ENCODE assay signal across 17 cellular contexts in the genomic region with DNA sequence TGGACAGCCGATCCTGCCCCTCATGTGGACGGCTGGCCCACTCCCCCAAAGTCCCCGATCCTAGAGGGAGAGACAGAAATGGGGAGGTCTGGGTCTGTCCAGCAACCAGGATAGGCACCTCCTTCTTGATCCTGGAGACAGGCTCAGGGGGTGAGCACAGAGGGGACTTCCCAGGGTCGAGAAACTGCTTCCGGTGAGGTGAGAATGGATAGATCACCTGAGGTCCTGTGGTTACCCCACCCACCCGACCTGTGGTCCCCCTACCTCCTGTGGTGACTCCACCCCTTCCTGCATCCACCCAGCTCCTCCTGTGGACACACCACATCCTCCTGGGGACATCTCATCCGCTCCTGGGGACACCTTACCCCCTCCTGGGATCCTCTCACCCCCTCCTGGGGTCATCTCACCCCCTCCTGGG. TPM values are rescaled to one million over a fixed set of nuclear protein-coding genes. Genes with fewer than 3 reads are reported as not detected.
DNase-seq lines count a peak whose midpoint lies in the region; ATAC-seq and TF ChIP-seq lines count a peak whose summit lies in the region.
"Had no signal": no experiment of that assay in that cellular context is flagged by ENCODE, and none has a peak within 500 bp of the region (broad histone marks: within the 10 kb centered on the region; RNA-seq: fewer than 3 reads in every experiment).

No MANE protein-coding gene starts in this region.

- CTCF ChIA-PET in CD4-positive, alpha-beta memory T cell (lab: Charles Lee; ENCODE audit: partially characterized antibody), result interaction anchor here (0.9 to 7.1 kb wide), 8 partner anchors 10 to 167 kb away, joined by 3 to 153 read pairs (median 27); a partner anchor contains a TSS

- peaks cover 46 to 87% (median 68%) of the 10 kb centered on the region in 4 donors for H3K4me1 Mint-ChIP-seq in CD4-positive, alpha-beta memory T cell
- peaks cover 85% of the 10 kb centered on the region for H3K4me1 Mint-ChIP-seq in activated T-helper 1 cell treated with anti-CD3 and anti-CD28 coated beads, Interleukin-12 subunit alpha, Interleukin-12 subunit beta, Interleukin-2, Interleukin-4 antibody, amounts not matched to agents 30 ng/mL and 10 ng/mL and 1 ng/mL, durations not matched to agents 14 hours and 24 hours and 36 hours (ENCODE audit: low read depth)

- H3K27me3 Mint-ChIP-seq in CD4-positive, alpha-beta memory T cell, result no peaks in the 10 kb centered on the region
- H3K27me3 Mint-ChIP-seq in activated T-helper 1 cell treated with anti-CD3 and anti-CD28 coated beads, Interleukin-12 subunit alpha, Interleukin-12 subunit beta, Interleukin-2, Interleukin-4 antibody, amounts not matched to agents 30 ng/mL and 10 ng/mL and 1 ng/mL, durations not matched to agents 14 hours and 24 hours and 36 hours (ENCODE audit: insufficient read depth), result peaks cover 9% of the 10 kb centered on the region

- H3K27me3 ChIP-seq in CD4-positive, alpha-beta memory T cell (ENCODE audit: insufficient read depth, low read length), result no peaks in the 10 kb centered on the region

- H3K4me3 Mint-ChIP-seq in CD4-positive, alpha-beta memory T cell, result peak overlapping the region in 7 of 8 donors; percentile 47 to 87 (median 71)
- H3K4me3 Mint-ChIP-seq in activated T-helper 1 cell treated with anti-CD3 and anti-CD28 coated beads, Interleukin-12 subunit alpha, Interleukin-12 subunit beta, Interleukin-2, Interleukin-4 antibody, amounts not matched to agents 30 ng/mL and 10 ng/mL and 1 ng/mL, durations not matched to agents 14 hours and 24 hours and 36 hours, result no peak overlapping the region
- H3K4me3 Mint-ChIP-seq: natural killer cell treated with Interleukin-12 subunit alpha and Interleukin-12 subunit beta and Interleukin-15 and Interleukin-18, amount 100 ng/mL, for 72 hours had no signal

- POLR2A ChIA-PET in CD4-positive, alpha-beta memory T cell (lab: Charles Lee; ENCODE audit: partially characterized antibody), result interaction anchor here (0.8 to 5.3 kb wide), 12 partner anchors 10 to 143 kb away, joined by 3 to 47 read pairs (median 10); a partner anchor contains a TSS

- peak overlapping the region; percentile 53 for H3K27ac ChIP-seq in CD4-positive, alpha-beta memory T cell (ENCODE audit: low read depth, low read length)
- H3K27ac ChIP-seq: PC-9, SK-N-MC had no signal

- no peaks in the 10 kb centered on the region for H3K9me3 ChIP-seq in CD4-positive, alpha-beta memory T cell (ENCODE audit: control insufficient read depth in 1 of 2, low read length in 2 of 2)
- H3K9me3 ChIP-seq in mucosa of descending colon, result no peaks in the 10 kb centered on the region

- peak overlapping the region in 1 of 2 donors; percentile 3 for H3K4me3 ChIP-seq in CD4-positive, alpha-beta memory T cell (ENCODE audit: low read length in 2 of 2)
- no peak overlapping the region for H3K4me3 ChIP-seq in mucosa of descending colon
- H3K4me3 ChIP-seq: PC-9, SK-N-MC had no signal

- H3K9me3 Mint-ChIP-seq in CD4-positive, alpha-beta memory T cell, result peaks cover 0 to 4% (median under 1%) of the 10 kb centered on the region in 8 donors
- peaks cover 11% of the 10 kb centered on the region for H3K9me3 Mint-ChIP-seq in activated T-helper 1 cell treated with anti-CD3 and anti-CD28 coated beads, Interleukin-12 subunit alpha, Interleukin-12 subunit beta, Interleukin-2, Interleukin-4 antibody, amounts not matched to agents 30 ng/mL and 10 ng/mL and 1 ng/mL, durations not matched to agents 14 hours and 24 hours and 36 hours
- H3K9me3 Mint-ChIP-seq: natural killer cell treated with Interleukin-12 subunit alpha and Interleukin-12 subunit beta and Interleukin-15 and Interleukin-18, amount 100 ng/mL, for 72 hours had no signal

- H3K36me3 Mint-ChIP-seq in CD4-positive, alpha-beta memory T cell, result no peaks in the 10 kb centered on the region
- peaks cover 11% of the 10 kb centered on the region for H3K36me3 Mint-ChIP-seq in activated T-helper 1 cell treated with anti-CD3 and anti-CD28 coated beads, Interleukin-12 subunit alpha, Interleukin-12 subunit beta, Interleukin-2, Interleukin-4 antibody, amounts not matched to agents 30 ng/mL and 10 ng/mL and 1 ng/mL, durations not matched to agents 14 hours and 24 hours and 36 hours (ENCODE audit: low read depth)
- H3K36me3 Mint-ChIP-seq: natural killer cell treated with Interleukin-12 subunit alpha and Interleukin-12 subunit beta and Interleukin-15 and Interleukin-18, amount 100 ng/mL, for 72 hours had no signal

- H3K27ac Mint-ChIP-seq in CD4-positive, alpha-beta memory T cell, result peak overlapping the region; percentile 86 to 97 (median 94)
- peak overlapping the region; percentile 64 for H3K27ac Mint-ChIP-seq in activated T-helper 1 cell treated with anti-CD3 and anti-CD28 coated beads, Interleukin-12 subunit alpha, Interleukin-12 subunit beta, Interleukin-2, Interleukin-4 antibody, amounts not matched to agents 30 ng/mL and 10 ng/mL and 1 ng/mL, durations not matched to agents 14 hours and 24 hours and 36 hours
- H3K27ac Mint-ChIP-seq: natural killer cell treated with Interleukin-12 subunit alpha and Interleukin-12 subunit beta and Interleukin-15 and Interleukin-18, amount 100 ng/mL, for 72 hours had no signal

- peaks cover 65% of the 10 kb centered on the region for H3K4me1 ChIP-seq in CD4-positive, alpha-beta memory T cell (ENCODE audit: insufficient read depth, low read length)
- H3K4me1 ChIP-seq in mucosa of descending colon (ENCODE audit: low read depth), result peaks cover 5% of the 10 kb centered on the region

- H3K36me3 ChIP-seq in CD4-positive, alpha-beta memory T cell (ENCODE audit: insufficient read depth, low read length), result no peaks in the 10 kb centered on the region
- no peaks in the 10 kb centered on the region for H3K36me3 ChIP-seq in mucosa of descending colon (ENCODE audit: low read depth)

- intact Hi-C loops in CD4-positive, alpha-beta memory T cell (cut with micrococcal nuclease), result loop anchor here (5.0 kb wide), 1 partner anchor 113 kb away; a partner anchor contains a TSS
- intact Hi-C loops in activated T-helper 1 cell treated with anti-CD3 and anti-CD28 coated beads, Interleukin-12 subunit alpha, Interleukin-12 subunit beta, Interleukin-2, Interleukin-4 antibody, amounts not matched to agents 30 ng/mL and 10 ng/mL and 1 ng/mL, durations not matched to agents 14 hours and 24 hours and 36 hours (cut with micrococcal nuclease), result loop anchor here (5.0 kb wide), 2 partner anchors 103 to 172 kb away; no protein-coding TSS in a partner anchor
- intact Hi-C loops in mucosa of descending colon (cut with DNase I, micrococcal nuclease), result loop anchor here (10.0 kb wide), 3 partner anchors 51 to 171 kb away; no protein-coding TSS in a partner anchor

- ATAC-seq in mucosa of descending colon (peak; percentile 52), GM18861 (IDR thresholded peaks at IDR 0.05; ENCODE audit: unreplicated experiment) (no peak)
- ATAC-seq: left ventricle myocardium superior had no signal

- TF ChIP-seq CTCF in mucosa of descending colon (IDR thresholded peaks at IDR 0.05), result no peak

- DNase-seq in CD4-positive, alpha-beta memory T cell, result peak; percentile 61 to 84 (median 72)
- DNase-seq in T-helper 2 cell (peak in 4 of 5 experiments; percentile 23 to 92 (median 60)), mucosa of descending colon (peak in 1 of 3 donors; percentile 11), nucleus accumbens (lab: John Stamatoyannopoulos, UW) (no peak), NCI-H146 treated with DMSO at 0.1 percent for 48 hours (lab: John Stamatoyannopoulos, UW; ENCODE audit: unreplicated experiment) (no peak), cerebellum (ENCODE audit: low spot score) (no peak)
- peak; percentile 57 for DNase-seq in activated T-helper 1 cell treated with anti-CD3 and anti-CD28 coated beads, Interleukin-12 subunit alpha, Interleukin-12 subunit beta, Interleukin-2, Interleukin-4 antibody, amounts not matched to agents 30 ng/mL and 10 ng/mL and 1 ng/mL, durations not matched to agents 14 hours and 24 hours and 36 hours (ENCODE audit: low spot score)
- DNase-seq: caudate nucleus, foreskin melanocyte, left ventricle myocardium superior, NCI-H146, NCI-H510A, PC-9 had no signal

RNA-seq across cellular contexts. Expression of a gene that starts 27.4 kb away (rescaled TPM):
- total RNA-seq in CD4-positive, alpha-beta memory T cell, result 1 to 10 TPM; 6.5 to 7.4 TPM
- polyA plus RNA-seq in CD4-positive, alpha-beta memory T cell, result 1 to 10 TPM; 1.3 to 3.4 TPM
- total RNA-seq in activated T-helper 1 cell treated with anti-CD3 and anti-CD28 coated beads, Interleukin-12 subunit alpha, Interleukin-12 subunit beta, Interleukin-2, Interleukin-4 antibody, amounts not matched to agents 30 ng/mL and 10 ng/mL and 1 ng/mL, durations not matched to agents 14 hours and 24 hours and 36 hours, result 0.78 and 2.0 TPM in 2 replicates
- total RNA-seq in mucosa of descending colon, result 1 to 10 TPM in 1 of 3 donors, under 1 TPM in 2; 0.43 to 1.2 (median 0.58) TPM
- total RNA-seq in cerebellum, result 4.4 TPM
- total RNA-seq: LHCN-M2 had no signal

Comparison
In these comparisons a context has a peak if more than half of its experiments do, and no peak if none do; other contexts are left out.
1. DNase-seq: peak in CD4-positive, alpha-beta memory T cell (5 of 5), T-helper 2 cell (4 of 5) and activated T-helper 1 cell treated with anti-CD3 and anti-CD28 coated beads, Interleukin-12 subunit alpha, Interleukin-12 subunit beta, Interleukin-2, Interleukin-4 antibody, amounts not matched to agents 30 ng/mL and 10 ng/mL and 1 ng/mL, durations not matched to agents 14 hours and 24 hours and 36 hours (single experiment); none in nucleus accumbens (0 of 56), NCI-H146 treated with DMSO at 0.1 percent for 48 hours (single experiment) and cerebellum (single experiment).